ENCODE assay signal across 9 cellular contexts in genomic region chr17:43940630-43941029, GRCh38. TPM values are rescaled to one million over a fixed set of nuclear protein-coding genes. Genes with fewer than 3 reads are reported as not detected.
DNase-seq lines count a peak whose midpoint lies in the region; ATAC-seq, FAIRE-seq and TF ChIP-seq lines count a peak whose summit lies in the region.
"Had no signal": no experiment of that assay in that cellular context is flagged by ENCODE, and none has a peak within 500 bp of the region (broad histone marks: within the 10 kb centered on the region; RNA-seq: fewer than 3 reads in every experiment).

No MANE protein-coding gene starts in this region.

- no peak overlapping the region for H3K4me3 ChIP-seq in IMR-90 (ENCODE audit: insufficient read depth, low read depth, low read length)
- H3K4me3 ChIP-seq in kidney (ENCODE audit: low read length in 2 of 2), result no peak overlapping the region
- no peak overlapping the region for H3K4me3 ChIP-seq in tibial nerve

- no peak overlapping the region for H3K23ac ChIP-seq in IMR-90 (ENCODE audit: low read depth, low read length)

- in situ Hi-C loops in IMR-90 (cut with MboI; ENCODE audit: low sequenced_read_pairs), result loop anchor here (5.0 to 10.0 kb wide), 2 partner anchors 62 to 224 kb away; partner anchors contain the start of gene NAGS

- H3K4ac ChIP-seq in IMR-90 (ENCODE audit: low read depth, low read length), result no peak overlapping the region

- intact Hi-C loops in IMR-90 (cut with micrococcal nuclease) (loop anchor here (5.0 kb wide), 1 partner anchor 63 kb away; no protein-coding TSS in a partner anchor), kidney (cut with DNase I) (no loop called here)

- H3K9me3 ChIP-seq in IMR-90 (ENCODE audit: control insufficient read depth, insufficient read depth, low read length), result no peaks in the 10 kb centered on the region
- no peaks in the 10 kb centered on the region for H3K9me3 ChIP-seq in kidney (ENCODE audit: control insufficient read depth in 1 of 2, low read length in 2 of 2)
- H3K9me3 ChIP-seq in tibial nerve, result no peaks in the 10 kb centered on the region

- WGBS in IMR-90 (ENCODE audit: extremely low coverage in 2 of 2, insufficient read length in 1 of 2), 2 experiments, result 60% methylated on average over 2 of the region's 7 CpGs; no CpG with 5 or more reads in 1 of the 2 experiments
- WGBS in tibial nerve, 2 donors, result 32 to 64% methylated on average over 7 of the region's 7 CpGs

- H3K9me1 ChIP-seq in IMR-90 (ENCODE audit: insufficient read depth, low read length), result no peaks in the 10 kb centered on the region; the same call in 1 of the 2 replicates

- peak; percentile 21 for DNase-seq in NCI-H146 (lab: John Stamatoyannopoulos, UW)
- no peak for DNase-seq in NCI-H146 treated with DMSO at 0.1 percent for 48 hours (lab: John Stamatoyannopoulos, UW; ENCODE audit: unreplicated experiment)
- DNase-seq in IMR-90, result peak; percentile 35
- peak; percentile 44 for DNase-seq in activated T-cell treated with anti-CD3 and anti-CD28 coated beads, Interleukin-2, amount 50 U/mL, for 24 hours
- DNase-seq in kidney, result peak; percentile 61
- no peak for DNase-seq in superior temporal gyrus (ENCODE audit: extremely low spot score)
- no peak for DNase-seq in tibial nerve (ENCODE audit: low spot score in 2 of 2)
- no peak for DNase-seq in stimulated activated CD4-positive, alpha-beta T cell treated with anti-CD3 and anti-CD28 coated beads, Interleukin-12 subunit alpha, Interleukin-12 subunit beta, amount 100 ng/mL, for 4 hours

- H4K5ac ChIP-seq in IMR-90 (ENCODE audit: low read depth, low read length), result no peak overlapping the region

- no peak overlapping the region for H2BK5ac ChIP-seq in IMR-90 (ENCODE audit: low read depth, low read length, poor library complexity, severe bottlenecking)

- H3K14ac ChIP-seq in IMR-90 (replicated peaks; ENCODE audit: low read depth, low read length), result no peak overlapping the region

- H3K36me3 ChIP-seq in IMR-90 (ENCODE audit: control insufficient read depth, insufficient read depth, low read length) (no peaks in the 10 kb centered on the region), kidney (ENCODE audit: control insufficient read depth in 1 of 2, insufficient read depth in 2 of 2, low read length in 2 of 2) (no peaks in the 10 kb centered on the region), tibial nerve (no peaks in the 10 kb centered on the region)

- H2AK9ac ChIP-seq in IMR-90 (replicated peaks; ENCODE audit: low read depth, low read length, poor library complexity), result no peak overlapping the region

- no peaks in the 10 kb centered on the region for H3K9me3 Mint-ChIP-seq in activated T-cell treated with anti-CD3 and anti-CD28 coated beads, Interleukin-2, amount 50 U/mL, for 24 hours

- H3K27me3 Mint-ChIP-seq in activated T-cell treated with anti-CD3 and anti-CD28 coated beads, Interleukin-2, amount 50 U/mL, for 24 hours, result peaks cover 10% of the 10 kb centered on the region

- CTCF ChIA-PET in IMR-90 (lab: Yijun Ruan, JAX), result interaction anchor here (0.5 to 0.8 kb wide), 3 partner anchors 30 to 671 kb away, joined by 3 to 8 read pairs (median 4); no protein-coding TSS in a partner anchor

- no peak overlapping the region for H3K27ac Mint-ChIP-seq in activated T-cell treated with anti-CD3 and anti-CD28 coated beads, Interleukin-2, amount 50 U/mL, for 24 hours

- H3K56ac ChIP-seq in IMR-90 (ENCODE audit: extremely low read depth, insufficient read depth, low read length), result no peak overlapping the region

- no peak overlapping the region for H4K91ac ChIP-seq in IMR-90 (ENCODE audit: insufficient read depth, low read depth, low read length)

- no TSS peak for BruUV-seq in IMR-90 (replicated peaks; lab: Mats Ljungman, UMichigan)

- ATAC-seq in IMR-90 (ENCODE audit: low read depth), result peak; percentile 74

- H2AK5ac ChIP-seq in IMR-90 (ENCODE audit: low read depth, low read length), result no peak overlapping the region

- H3K79me1 ChIP-seq in IMR-90 (ENCODE audit: low read depth in 1 of 2, low read length in 2 of 2), result no peaks in the 10 kb centered on the region

- H3K27ac ChIP-seq in IMR-90 (ENCODE audit: insufficient read depth, low read length), result no peak overlapping the region
- H3K27ac ChIP-seq in kidney (ENCODE audit: low read depth in 2 of 2, low read length in 2 of 2), result no peak overlapping the region
- H3K27ac ChIP-seq in tibial nerve, result no peak overlapping the region

- H3K27me3 ChIP-seq in IMR-90 (ENCODE audit: control insufficient read depth, insufficient read depth, low read length) (peaks cover 36% of the 10 kb centered on the region), tibial nerve (peaks cover 0 to 45% of the 10 kb centered on the region in 2 donors)

- no peaks in the 10 kb centered on the region for H3K36me3 Mint-ChIP-seq in activated T-cell treated with anti-CD3 and anti-CD28 coated beads, Interleukin-2, amount 50 U/mL, for 24 hours (ENCODE audit: low read depth)

- FAIRE-seq in kidney (lab: Jason Lieb, UNC), result no peak

- no peak for TF ChIP-seq EP300 in tibial nerve (IDR thresholded peaks at IDR 0.05)

- no peak for TF ChIP-seq POLR2A in IMR-90 (IDR thresholded peaks at IDR 0.05; ENCODE audit: low read depth, low read length)
- no peak for TF ChIP-seq POLR2A in tibial nerve (IDR thresholded peaks at IDR 0.05)

- peak; percentile 63 for TF ChIP-seq RAD21 in IMR-90 (IDR thresholded peaks at IDR 0.05; ENCODE audit: low read length)

- H3K4me1 Mint-ChIP-seq in activated T-cell treated with anti-CD3 and anti-CD28 coated beads, Interleukin-2, amount 50 U/mL, for 24 hours (ENCODE audit: low read depth), result peaks cover 20% of the 10 kb centered on the region

- dilution Hi-C loops in IMR-90 (cut with HindIII; ENCODE audit: low sequenced_read_pairs, unreplicated experiment), result no loop called here

- no peak overlapping the region for H2BK15ac ChIP-seq in IMR-90 (ENCODE audit: low read depth, low read length)

- no peak overlapping the region for H2BK120ac ChIP-seq in IMR-90 (ENCODE audit: low read depth, low read length)

- H3K4me2 ChIP-seq in IMR-90 (ENCODE audit: low read depth, low read length), result no peak overlapping the region

- H4K20me1 ChIP-seq in IMR-90 (ENCODE audit: insufficient read depth, low read length), result no peaks in the 10 kb centered on the region; the same call in 1 of the 2 replicates

- TF ChIP-seq CTCF in IMR-90 (conservative IDR thresholded peaks at IDR 0.05; ENCODE audit: low read depth, low read length) (peak; percentile 63), kidney (IDR thresholded peaks at IDR 0.05; ENCODE audit: borderline replicate concordance, extremely low read depth, insufficient read depth) (no peak), tibial nerve (IDR thresholded peaks at IDR 0.05) (peak in 1 of 5 experiments; percentile 19)

- H3K4me3 Mint-ChIP-seq in activated T-cell treated with anti-CD3 and anti-CD28 coated beads, Interleukin-2, amount 50 U/mL, for 24 hours, result no peak overlapping the region

- H3K9ac ChIP-seq in IMR-90 (ENCODE audit: low read depth, low read length) (no peak overlapping the region), kidney (ENCODE audit: low read length in 2 of 2) (no peak overlapping the region)

- H3K18ac ChIP-seq in IMR-90 (ENCODE audit: low read depth, low read length), result no peak overlapping the region

- H2BK20ac ChIP-seq in IMR-90 (ENCODE audit: low read depth, low read length), result no peak overlapping the region

- POLR2A ChIA-PET in IMR-90 (lab: Charles Lee; ENCODE audit: unreplicated experiment), result no interaction called here

- H3K4me1 ChIP-seq in IMR-90 (ENCODE audit: control insufficient read depth, insufficient read depth, low read length), result no peaks in the 10 kb centered on the region; the same call in 1 of the 2 replicates
- peaks cover 0 to 7% of the 10 kb centered on the region in 2 donors for H3K4me1 ChIP-seq in kidney (ENCODE audit: control insufficient read depth in 1 of 2, insufficient read depth in 1 of 2, low read depth in 1 of 2, low read length in 2 of 2)
- peaks cover 0 to 8% (median 3%) of the 10 kb centered on the region in 4 donors for H3K4me1 ChIP-seq in tibial nerve

- H2AFZ ChIP-seq in IMR-90 (replicated peaks; ENCODE audit: low read length, poor library complexity), result no peak overlapping the region

- no peak overlapping the region for H4K8ac ChIP-seq in IMR-90 (ENCODE audit: low read depth in 2 of 2, low read length in 2 of 2)

TF ChIP-seq in IMR-90, 13 proteins besides CTCF, POLR2A, EP300 and RAD21 (continues in another document):
- TF ChIP-seq FOS (IDR thresholded peaks at IDR 0.05; ENCODE audit: low read depth, low read length) (no peak), CHD1 (IDR thresholded peaks at IDR 0.05; ENCODE audit: low read depth, low read length) (no peak), USF2 (IDR thresholded peaks at IDR 0.05; ENCODE audit: low read depth, low read length) (no peak)

RNA-seq across cellular contexts. Expression of gene PPY, which starts 1.6 kb away (rescaled TPM):
- not detected in 2 replicates for total RNA-seq in IMR-90 (2012; rRNA removed)
- polyA plus RNA-seq in IMR-90 (2012; rRNA removed), result not detected in 2 replicates
- not detected in 2 replicates for polyA plus RNA-seq in IMR-90 (2012; cell fraction: cytosol; rRNA removed)
- polyA plus RNA-seq in IMR-90 (2012; cell fraction: nucleus; rRNA removed; ENCODE audit: low replicate concordance), result not detected in 2 replicates
- total RNA-seq in kidney, result not detected
- not detected for polyA plus RNA-seq in kidney (ENCODE audit: insufficient read depth, low read depth, low replicate concordance)
- total RNA-seq in tibial nerve, result not detected
- total RNA-seq: skeletal muscle tissue had no signal

RNA-seq across cellular contexts. Expression of gene PYY, which starts 13.1 kb away (rescaled TPM):
- total RNA-seq in IMR-90 (2012; rRNA removed), result not detected in 2 replicates
- not detected in 2 replicates for polyA plus RNA-seq in IMR-90 (2012; rRNA removed)
- polyA plus RNA-seq in IMR-90 (2012; cell fraction: cytosol; rRNA removed), result 0.04 and 0.26 TPM in 2 replicates
- polyA plus RNA-seq in IMR-90 (2012; cell fraction: nucleus; rRNA removed; ENCODE audit: low replicate concordance), result 0.29 TPM in 1 of 2 replicates, not detected in the other
- total RNA-seq in kidney, result not detected
- not detected for polyA plus RNA-seq in kidney (ENCODE audit: insufficient read depth, low read depth, low replicate concordance)
- 1 to 10 TPM in 1 of 4 donors, not detected in 3; 2.0 TPM for total RNA-seq in tibial nerve
- total RNA-seq: skeletal muscle tissue had no signal

RNA-seq across cellular contexts. Expression of gene MPP2, which starts 33.3 kb away (rescaled TPM):
- 1.9 and 3.2 TPM in 2 replicates for total RNA-seq in IMR-90 (2012; rRNA removed)
- polyA plus RNA-seq in IMR-90 (2012; rRNA removed), result 3.8 TPM in 2 replicates
- 2.2 and 3.5 TPM in 2 replicates for polyA plus RNA-seq in IMR-90 (2012; cell fraction: cytosol; rRNA removed)
- polyA plus RNA-seq in IMR-90 (2012; cell fraction: nucleus; rRNA removed; ENCODE audit: low replicate concordance), result 4.6 and 7.8 TPM in 2 replicates
- total RNA-seq in kidney, result 1.2 TPM
- 2.7 TPM for polyA plus RNA-seq in kidney (ENCODE audit: insufficient read depth, low read depth, low replicate concordance)
- total RNA-seq in tibial nerve, result 10 to 100 TPM in 2 of 4 donors, 1 to 10 TPM in 2; 4.2 to 22.9 (median 9.3) TPM

Comparison
In these comparisons a context has a peak if more than half of its experiments do, and no peak if none do; other contexts are left out.
1. DNase-seq: peak in NCI-H146 (single experiment), IMR-90 (single experiment), activated T-cell treated with anti-CD3 and anti-CD28 coated beads, Interleukin-2, amount 50 U/mL, for 24 hours (single experiment) and kidney (single experiment); none in NCI-H146 treated with DMSO at 0.1 percent for 48 hours (single experiment), superior temporal gyrus (single experiment), tibial nerve (0 of 2) and stimulated activated CD4-positive, alpha-beta T cell treated with anti-CD3 and anti-CD28 coated beads, Interleukin-12 subunit alpha, Interleukin-12 subunit beta, amount 100 ng/mL, for 4 hours (single experiment).